Comparison of ENCODE assay signal across 10 cellular contexts in the genomic region with DNA sequence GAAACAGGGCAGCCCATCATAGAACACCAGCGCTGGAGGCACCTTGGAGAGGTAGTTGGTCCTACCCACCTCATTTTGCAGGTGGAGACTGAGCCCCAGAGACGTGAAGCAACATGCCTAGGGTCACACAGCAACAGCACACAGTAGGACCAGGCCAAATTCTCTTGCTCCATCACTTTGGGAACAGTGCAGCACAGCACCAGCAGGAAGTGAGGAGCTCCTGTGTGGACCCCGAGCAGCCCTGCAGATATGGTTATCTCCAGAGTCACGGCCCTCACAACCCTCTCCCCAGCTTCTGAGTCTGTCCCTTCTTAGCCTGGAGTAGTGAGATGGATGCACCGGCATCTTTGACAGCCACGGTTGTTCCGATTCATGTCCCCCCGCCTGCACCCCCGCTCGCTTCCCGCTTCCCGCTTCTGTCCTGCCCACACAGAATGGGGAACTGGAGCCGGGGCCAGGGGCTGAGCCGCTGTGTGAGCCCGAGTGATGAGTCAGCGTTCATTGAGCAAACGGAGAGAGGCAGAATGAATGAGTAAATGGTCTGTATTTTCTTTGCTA.
DNase-seq lines count a peak whose midpoint lies in the region; ATAC-seq, FAIRE-seq and TF ChIP-seq lines count a peak whose summit lies in the region.
"Had no signal": no experiment of that assay in that cellular context is flagged by ENCODE, and none has a peak within 500 bp of the region (broad histone marks: within the 10 kb centered on the region; RNA-seq: fewer than 3 reads in every experiment).

No MANE protein-coding gene starts in this region.

- 21 to 36% (median 25%) methylated on average over 13 to 17 of the region's 17 CpGs for WGBS in adrenal gland, 4 donors

- ATAC-seq in left lung (peak; percentile 84), GM18511 (IDR thresholded peaks at IDR 0.05; ENCODE audit: unreplicated experiment) (no peak)
- no peak for ATAC-seq in activated T-cell treated with anti-CD3 and anti-CD28 coated beads, Interleukin-2, amount 50 U/mL, for 4 hours

- H3K4me1 ChIP-seq in adrenal gland (replicated peaks in 1 of 2) (peaks cover 0 to 4% of the 10 kb centered on the region in 2 donors), left lung (peaks cover 8 to 21% of the 10 kb centered on the region in 2 donors)

- peak; percentile 40 for DNase-seq in A172 (ENCODE audit: low spot score)
- DNase-seq in HL-60 (ENCODE audit: low read depth in 1 of 2, low spot score in 1 of 2), result peak; percentile 66 to 91
- peak; percentile 44 to 73 (median 69) for DNase-seq in adrenal gland
- DNase-seq in left lung, result peak; percentile 88 to 95
- DNase-seq in activated T-cell treated with anti-CD3 and anti-CD28 coated beads, Interleukin-2, amount 50 U/mL, for 4 hours, result no peak
- no peak for DNase-seq in NCI-H1048 (lab: John Stamatoyannopoulos, UW)
- DNase-seq in GM19239 (ENCODE audit: insufficient read length, low spot score), result no peak

- no peaks in the 10 kb centered on the region for H3K27me3 Mint-ChIP-seq in activated T-cell treated with anti-CD3 and anti-CD28 coated beads, Interleukin-2, amount 50 U/mL, for 4 hours (ENCODE audit: low read depth)

- H3K27me3 ChIP-seq in HL-60 (ENCODE audit: insufficient read depth, poor library complexity, severe bottlenecking) (no peaks in the 10 kb centered on the region), adrenal gland (no peaks in the 10 kb centered on the region), left lung (no peaks in the 10 kb centered on the region)

- FAIRE-seq in GM19239 (lab: Jason Lieb, UNC), result no peak

- no peaks in the 10 kb centered on the region for H3K9me3 Mint-ChIP-seq in activated T-cell treated with anti-CD3 and anti-CD28 coated beads, Interleukin-2, amount 50 U/mL, for 4 hours

- H3K36me3 Mint-ChIP-seq in activated T-cell treated with anti-CD3 and anti-CD28 coated beads, Interleukin-2, amount 50 U/mL, for 4 hours (ENCODE audit: insufficient read depth), result no peaks in the 10 kb centered on the region

- H3K9me3 ChIP-seq in adrenal gland (replicated peaks in 1 of 3), result no peaks in the 10 kb centered on the region
- no peaks in the 10 kb centered on the region for H3K9me3 ChIP-seq in left lung

- TF ChIP-seq POLR2A in adrenal gland (IDR thresholded peaks at IDR 0.05), result no peak

- no peaks in the 10 kb centered on the region for H3K36me3 ChIP-seq in adrenal gland (replicated peaks in 1 of 2)
- H3K36me3 ChIP-seq in left lung, result no peaks in the 10 kb centered on the region

- H3K4me1 Mint-ChIP-seq in activated T-cell treated with anti-CD3 and anti-CD28 coated beads, Interleukin-2, amount 50 U/mL, for 4 hours (ENCODE audit: low read depth), result peaks cover 65% of the 10 kb centered on the region

- H3K27ac ChIP-seq in HL-60 (replicated peaks), result no peak overlapping the region
- H3K27ac ChIP-seq in adrenal gland, result no peak overlapping the region
- H3K27ac ChIP-seq in left lung, result no peak overlapping the region
- H3K27ac ChIP-seq: C4-2B had no signal

- intact Hi-C loops in adrenal gland (cut with DNase I), result no loop called here
- intact Hi-C loops in left lung (cut with DNase I), result no loop called here

- H3K4me3 Mint-ChIP-seq in activated T-cell treated with anti-CD3 and anti-CD28 coated beads, Interleukin-2, amount 50 U/mL, for 4 hours, result no peak overlapping the region
- H3K4me3 Mint-ChIP-seq: T-helper 2 cell treated with Interferon-gamma antibody and Interleukin-4, amounts not matched to agents 5 μg/mL and 100 μg/mL, for 36 hours had no signal

- no peak overlapping the region for H3K4me3 ChIP-seq in HL-60 (replicated peaks; ENCODE audit: insufficient read depth, low read length)
- no peak overlapping the region for H3K4me3 ChIP-seq in adrenal gland
- H3K4me3 ChIP-seq in left lung, result no peak overlapping the region

- no peak for TF ChIP-seq CTCF in HL-60 (IDR thresholded peaks at IDR 0.05; ENCODE audit: insufficient read depth, low read length)
- TF ChIP-seq CTCF in adrenal gland (IDR thresholded peaks at IDR 0.05), result no peak
- no peak for TF ChIP-seq CTCF in left lung (IDR thresholded peaks at IDR 0.05)

Comparison
In these comparisons a context has a peak if more than half of its experiments do, and no peak if none do; other contexts are left out.
1. DNase-seq: peak in A172 (single experiment), HL-60 (2 of 2), adrenal gland (7 of 7) and left lung (2 of 2); none in activated T-cell treated with anti-CD3 and anti-CD28 coated beads, Interleukin-2, amount 50 U/mL, for 4 hours (single experiment), NCI-H1048 (single experiment) and GM19239 (single experiment).